ENCODE assay signal across 11 cellular contexts in the genomic region with DNA sequence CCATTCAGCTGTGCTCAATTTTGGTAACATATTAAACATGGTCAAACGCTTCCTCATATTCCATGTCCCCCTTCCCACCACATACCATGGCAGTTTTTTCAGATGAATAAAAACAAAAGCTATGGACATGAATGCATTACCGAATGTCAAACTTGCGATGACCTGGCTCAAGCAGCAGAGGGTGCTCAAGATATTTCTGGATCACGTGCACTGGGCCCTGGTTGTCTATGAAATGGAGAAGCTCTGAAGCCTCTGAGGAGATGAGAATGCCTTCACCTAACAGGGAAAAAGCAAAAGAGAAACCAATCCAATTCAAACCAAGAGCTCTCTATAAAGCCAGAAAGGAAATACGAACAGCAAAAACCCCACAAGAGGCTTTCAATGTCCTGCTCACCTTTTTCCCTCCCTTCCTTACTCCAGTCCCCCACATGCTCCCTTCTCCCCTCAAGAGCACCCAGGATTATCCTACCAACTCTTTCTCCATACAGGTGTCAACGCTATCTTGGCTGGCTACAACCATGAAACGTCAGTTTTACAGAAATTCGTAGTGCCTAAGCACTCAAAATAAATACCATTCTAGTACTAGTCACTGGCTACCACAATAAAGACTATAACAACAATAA. TPM values are rescaled to one million over a fixed set of nuclear protein-coding genes. Genes with fewer than 3 reads are reported as not detected.
DNase-seq lines count a peak whose midpoint lies in the region; ATAC-seq, FAIRE-seq and TF ChIP-seq lines count a peak whose summit lies in the region.
"Not testable (repeated sequence)": the region's sequence is repeated elsewhere in the genome, so short reads cannot be mapped to it uniquely, and the experiment has no call there.
"Had no signal": no experiment of that assay in that cellular context is flagged by ENCODE, and none has a peak within 500 bp of the region (broad histone marks: within the 10 kb centered on the region; RNA-seq: fewer than 3 reads in every experiment).

No MANE protein-coding gene starts in this region.

- H3K4me2 ChIP-seq in HCT116 (ENCODE audit: low read length), result not testable (repeated sequence)

- ATAC-seq in GM19467 (IDR thresholded peaks at IDR 0.05; ENCODE audit: unreplicated experiment) (peak; percentile 82), HCT116 (peak; percentile 93), HG03039 (IDR thresholded peaks at IDR 0.05; ENCODE audit: unreplicated experiment) (peak; percentile 70), HG03521 (IDR thresholded peaks at IDR 0.05; ENCODE audit: unreplicated experiment) (peak; percentile 93), right cardiac atrium (peak; percentile 61 to 72), upper lobe of left lung (ENCODE audit: low FRiP score in 2 of 2) (peak; percentile 74 to 90)
- ATAC-seq in activated T-cell treated with anti-CD3 and anti-CD28 coated beads, Interleukin-2, amount 50 U/mL, for 4 hours, result peak; percentile 48 to 58

- not testable (repeated sequence) for BruUV-seq in HCT116 (replicated peaks; lab: Mats Ljungman, UMichigan)

- not testable (repeated sequence) for H3K9me3 ChIP-seq in HCT116 (ENCODE audit: control insufficient read depth in 1 of 2, insufficient read depth in 1 of 2, low read depth in 1 of 2, low read length in 2 of 2); right cardiac atrium (ENCODE audit: control insufficient read depth, low read length); upper lobe of left lung

- H3K4me3 Mint-ChIP-seq in activated T-cell treated with anti-CD3 and anti-CD28 coated beads, Interleukin-2, amount 50 U/mL, for 4 hours, result not testable (repeated sequence)

- H2AFZ ChIP-seq in HCT116 (ENCODE audit: low read depth, low read length, poor library complexity, severe bottlenecking), result not testable (repeated sequence)

- TF ChIP-seq RAD21 in HCT116 (IDR thresholded peaks at IDR 0.05; ENCODE audit: low read depth), result not testable (repeated sequence)

- intact Hi-C loops in HCT116 (cut with micrococcal nuclease); right cardiac atrium (cut with DNase I): not testable (repeated sequence)

- no CpG with 5 or more reads among the region's 8 CpGs for WGBS in right cardiac atrium
- WGBS in upper lobe of left lung, 2 donors, result no CpG with 5 or more reads among the region's 8 CpGs

- H3K79me2 ChIP-seq in HCT116 (ENCODE audit: insufficient read depth, low read length), result not testable (repeated sequence)

- not testable (repeated sequence) for H3K4me3 ChIP-seq in HCT116 (replicated peaks in 1 of 2; ENCODE audit: low read depth in 1 of 2, low read length in 2 of 2); right cardiac atrium (ENCODE audit: low read length); upper lobe of left lung

- FAIRE-seq in GM18507 (lab: Jason Lieb, UNC), result peak; percentile 67

- H3K27me3 Mint-ChIP-seq in activated T-cell treated with anti-CD3 and anti-CD28 coated beads, Interleukin-2, amount 50 U/mL, for 4 hours (ENCODE audit: low read depth), result not testable (repeated sequence)

- POLR2A ChIA-PET in HCT116 (lab: Charles Lee), result not testable (repeated sequence)

- not testable (repeated sequence) for DNase-seq in GM18507 (ENCODE audit: extremely low spot score, insufficient read length, low read depth); HCT116 (ENCODE audit: low read depth, low spot score); activated T-cell treated with anti-CD3 and anti-CD28 coated beads, Interleukin-2, amount 50 U/mL, for 4 hours; right cardiac atrium; upper lobe of left lung

- H3K36me3 Mint-ChIP-seq in activated T-cell treated with anti-CD3 and anti-CD28 coated beads, Interleukin-2, amount 50 U/mL, for 4 hours (ENCODE audit: insufficient read depth), result not testable (repeated sequence)

- not testable (repeated sequence) for H3K9me2 ChIP-seq in HCT116 (ENCODE audit: insufficient read depth)

- H3K4me1 Mint-ChIP-seq in activated T-cell treated with anti-CD3 and anti-CD28 coated beads, Interleukin-2, amount 50 U/mL, for 4 hours (ENCODE audit: low read depth), result not testable (repeated sequence)

- TF ChIP-seq CTCF in HCT116 (IDR thresholded peaks at IDR 0.05 in 2 of 3, conservative IDR thresholded peaks at IDR 0.05 in 1 of 3; ENCODE audit: borderline replicate concordance in 1 of 3, insufficient read depth in 1 of 3, low read depth in 2 of 3, low read length in 2 of 3); upper lobe of left lung (IDR thresholded peaks at IDR 0.05): not testable (repeated sequence)

- H4K20me1 ChIP-seq in HCT116 (ENCODE audit: insufficient read depth), result not testable (repeated sequence)

- not testable (repeated sequence) for H3K27ac ChIP-seq in HCT116 (ENCODE audit: low read depth, low read length); right cardiac atrium (ENCODE audit: low read length); upper lobe of left lung

- H3K27me3 ChIP-seq in HCT116 (ENCODE audit: insufficient read depth, low read length); right cardiac atrium (ENCODE audit: control insufficient read depth, insufficient read depth); upper lobe of left lung: not testable (repeated sequence)

- H3K9ac ChIP-seq in HCT116 (ENCODE audit: low read length), result not testable (repeated sequence)

- TF ChIP-seq POLR2A in HCT116 (IDR thresholded peaks at IDR 0.05; ENCODE audit: borderline replicate concordance, extremely low read depth, insufficient read depth, insufficient read length); upper lobe of left lung (IDR thresholded peaks at IDR 0.05): not testable (repeated sequence)

- TF ChIP-seq EP300 in upper lobe of left lung (IDR thresholded peaks at IDR 0.05), result not testable (repeated sequence)

- H3K9me3 Mint-ChIP-seq in activated T-cell treated with anti-CD3 and anti-CD28 coated beads, Interleukin-2, amount 50 U/mL, for 4 hours, result not testable (repeated sequence)

- CTCF ChIA-PET in HCT116 (lab: Charles Lee), result not testable (repeated sequence)

- H3K4me1 ChIP-seq in HCT116 (ENCODE audit: control insufficient read depth in 1 of 2, insufficient read depth in 2 of 2, low read length in 2 of 2); right cardiac atrium (ENCODE audit: control insufficient read depth, insufficient read depth, low read length); upper lobe of left lung: not testable (repeated sequence)

- RAD21 ChIA-PET in HCT116 (lab: Charles Lee; ENCODE audit: low non-redundant PET in 1 of 2, low total read pairs in 2 of 2, uncharacterized antibody in 2 of 2, unreplicated experiment in 2 of 2), result not testable (repeated sequence)

- not testable (repeated sequence) for H3K36me3 ChIP-seq in HCT116 (ENCODE audit: control insufficient read depth in 1 of 2, insufficient read depth in 2 of 2, low read length in 2 of 2); upper lobe of left lung

RNA-seq across cellular contexts. Expression of a gene that starts 27.2 kb away (rescaled TPM):
- total RNA-seq in HCT116 (2021; ENCODE audit: unreplicated experiment) (1.1 TPM), right cardiac atrium (1 to 10 TPM; 2.4 to 8.7 (median 3.2) TPM), upper lobe of left lung (1 to 10 TPM in 3 of 6 donors, under 1 TPM in 1, not detected in 2; 0.89 to 2.2 (median 1.6) TPM)
- polyA plus RNA-seq in HCT116 (2012), result 0.61 and 1.00 TPM in 2 replicates
- total RNA-seq in activated T-cell treated with anti-CD3 and anti-CD28 coated beads, Interleukin-2, amount 50 U/mL, for 4 hours, result 1 to 10 TPM in 1 of 3 donors, under 1 TPM in 2; 0.16 to 1.2 (median 0.57) TPM
- 2.0 TPM for polyA plus RNA-seq in right cardiac atrium
- total RNA-seq: activated CD4-positive, alpha-beta T cell treated with anti-CD3 and anti-CD28 coated beads, Interleukin-2, amount 10 ng/mL, durations not matched to agents 7 days and 5 days; SK-MEL-5 had no signal
- polyA plus RNA-seq: H1 had no signal
